Comparison of ENCODE assay signal across 8 cellular contexts in the genomic region with DNA sequence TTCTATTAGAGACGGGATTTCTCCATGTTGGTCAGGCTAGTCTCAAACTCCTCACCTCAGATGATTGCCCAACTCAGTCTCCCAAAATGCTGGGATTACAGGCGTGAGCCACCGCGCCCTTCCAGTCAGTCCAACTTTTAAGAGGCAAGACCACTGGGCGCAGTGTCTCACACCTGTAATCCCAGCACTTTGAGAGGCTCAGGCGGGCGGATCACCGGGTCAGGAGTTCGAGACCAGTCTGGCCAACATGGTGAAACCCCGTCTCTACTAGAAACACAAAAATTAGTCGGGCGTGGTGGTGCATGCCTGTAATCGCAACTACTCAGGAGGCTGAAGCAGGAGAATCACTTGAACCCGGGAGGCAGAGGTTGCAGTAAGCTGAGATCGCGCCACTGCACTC. TPM values are rescaled to one million over a fixed set of nuclear protein-coding genes. Genes with fewer than 3 reads are reported as not detected.
DNase-seq lines count a peak whose midpoint lies in the region; ATAC-seq and TF ChIP-seq lines count a peak whose summit lies in the region.
"Not testable (repeated sequence)": the region's sequence is repeated elsewhere in the genome, so short reads cannot be mapped to it uniquely, and the experiment has no call there.

No MANE protein-coding gene starts in this region.

- H3K4me2 ChIP-seq in IMR-90 (ENCODE audit: low read depth, low read length): peak overlapping the region; percentile 91
- H3K4me2 ChIP-seq in neural progenitor cell: peak overlapping the region; percentile 64

- peaks cover 39% of the 10 kb centered on the region for H3K36me3 Mint-ChIP-seq in CD8-positive, alpha-beta T cell
- H3K36me3 Mint-ChIP-seq in T-helper 17 cell (ENCODE audit: low read depth): not testable (repeated sequence)
- H3K36me3 Mint-ChIP-seq in activated naive CD4-positive, alpha-beta T cell treated with anti-CD3 and anti-CD28 coated beads, Interleukin-2, amount 50 U/mL, for 72 hours: peaks cover 16 to 26% of the 10 kb centered on the region in 2 donors
- H3K36me3 Mint-ChIP-seq in dendritic cell treated with granulocyte-macrophage colony-stimulating factor and Interleukin-4, amounts not matched to agents 40 ng/mL and 50 ng/mL, for 4 days (ENCODE audit: low read depth): peaks cover 70% of the 10 kb centered on the region
- peaks cover 10% of the 10 kb centered on the region for H3K36me3 Mint-ChIP-seq in neural progenitor cell
- peaks cover 23% of the 10 kb centered on the region for H3K36me3 Mint-ChIP-seq in type B pancreatic cell

- not testable (repeated sequence) for H2BK15ac ChIP-seq in IMR-90 (ENCODE audit: low read depth, low read length)

- H4K5ac ChIP-seq in IMR-90 (ENCODE audit: low read depth, low read length): not testable (repeated sequence)

- not testable (repeated sequence) for H2AFZ ChIP-seq in IMR-90 (replicated peaks; ENCODE audit: low read length, poor library complexity); neural progenitor cell (replicated peaks)

- not testable (repeated sequence) for H3K14ac ChIP-seq in IMR-90 (replicated peaks; ENCODE audit: low read depth, low read length)

- H3K9ac ChIP-seq in IMR-90 (ENCODE audit: low read depth, low read length); neural progenitor cell: not testable (repeated sequence)
- H3K9ac ChIP-seq in iPS-15b (ENCODE audit: low read depth, low read length): peak overlapping the region; percentile 61

- peaks cover 21% of the 10 kb centered on the region for H3F3A ChIP-seq in neural progenitor cell (ENCODE audit: low read depth)

- dilution Hi-C loops in IMR-90 (cut with HindIII; ENCODE audit: low sequenced_read_pairs, unreplicated experiment): not testable (repeated sequence)

- CTCF ChIA-PET in CD8-positive, alpha-beta T cell (lab: Charles Lee): interaction anchor here (1.3 to 5.0 kb wide), 3 partner anchors 9 to 50 kb away, joined by 3 to 41 read pairs (median 4); no protein-coding TSS in a partner anchor
- CTCF ChIA-PET in IMR-90 (lab: Yijun Ruan, JAX): not testable (repeated sequence)

- H2BK5ac ChIP-seq in IMR-90 (ENCODE audit: low read depth, low read length, poor library complexity, severe bottlenecking): not testable (repeated sequence)

- H3K9me3 Mint-ChIP-seq in CD8-positive, alpha-beta T cell; activated naive CD4-positive, alpha-beta T cell treated with anti-CD3 and anti-CD28 coated beads, Interleukin-2, amount 50 U/mL, for 72 hours; dendritic cell treated with granulocyte-macrophage colony-stimulating factor and Interleukin-4, amounts not matched to agents 40 ng/mL and 50 ng/mL, for 4 days; neural progenitor cell; type B pancreatic cell: not testable (repeated sequence)

- WGBS in IMR-90 (ENCODE audit: extremely low coverage in 2 of 2, insufficient read length in 1 of 2), 2 experiments: 97% methylated on average over 4 of the region's 16 CpGs; no CpG with 5 or more reads in 1 of the 2 experiments

- not testable (repeated sequence) for H2BK120ac ChIP-seq in IMR-90 (ENCODE audit: low read depth, low read length)

- H4K8ac ChIP-seq in IMR-90 (ENCODE audit: low read depth in 2 of 2, low read length in 2 of 2): not testable (repeated sequence)

- in situ Hi-C loops in IMR-90 (cut with MboI; ENCODE audit: low sequenced_read_pairs): loop anchor here (5.0 kb wide), 1 partner anchor 48 kb away; no protein-coding TSS in a partner anchor

- H4K91ac ChIP-seq in IMR-90 (ENCODE audit: insufficient read depth, low read depth, low read length): not testable (repeated sequence)

- H3K27me3 Mint-ChIP-seq in CD8-positive, alpha-beta T cell (ENCODE audit: low read depth); T-helper 17 cell; dendritic cell treated with granulocyte-macrophage colony-stimulating factor and Interleukin-4, amounts not matched to agents 40 ng/mL and 50 ng/mL, for 4 days; neural progenitor cell (ENCODE audit: insufficient read depth, low read depth): not testable (repeated sequence)
- H3K27me3 Mint-ChIP-seq in type B pancreatic cell: peaks cover 14% of the 10 kb centered on the region

- H3K4me1 ChIP-seq in CD8-positive, alpha-beta T cell (ENCODE audit: insufficient read depth, low read length): peaks cover 15% of the 10 kb centered on the region
- H3K4me1 ChIP-seq in IMR-90 (ENCODE audit: control insufficient read depth, insufficient read depth, low read length): peaks cover 15% of the 10 kb centered on the region
- H3K4me1 ChIP-seq in iPS-15b (ENCODE audit: control insufficient read depth, insufficient read depth, low read length): not testable (repeated sequence)
- peaks cover 18% of the 10 kb centered on the region for H3K4me1 ChIP-seq in neural progenitor cell

- POLR2A ChIA-PET in CD8-positive, alpha-beta T cell (lab: Charles Lee): interaction anchor here (2.7 to 3.4 kb wide), 2 partner anchors 8 to 31 kb away, joined by 18 to 28 read pairs; a partner anchor contains a TSS
- POLR2A ChIA-PET in IMR-90 (lab: Charles Lee; ENCODE audit: unreplicated experiment): interaction anchor here (0.6 kb wide), 2 partner anchors 59 to 609 kb away, joined by 3 to 5 read pairs; no protein-coding TSS in a partner anchor

- ATAC-seq in CD8-positive, alpha-beta T cell; IMR-90 (ENCODE audit: low read depth); T-helper 17 cell; activated naive CD4-positive, alpha-beta T cell treated with anti-CD3 and anti-CD28 coated beads, Interleukin-2, amount 50 U/mL, for 72 hours: not testable (repeated sequence)

- H3K27ac ChIP-seq in CD8-positive, alpha-beta T cell (ENCODE audit: low read depth, low read length); IMR-90 (ENCODE audit: insufficient read depth, low read length); neural progenitor cell: not testable (repeated sequence)

- H3K4ac ChIP-seq in IMR-90 (ENCODE audit: low read depth, low read length): not testable (repeated sequence)

- not testable (repeated sequence) for H3K9me3 ChIP-seq in CD8-positive, alpha-beta T cell (ENCODE audit: low read length); IMR-90 (ENCODE audit: control insufficient read depth, insufficient read depth, low read length); T-helper 17 cell (ENCODE audit: control insufficient read depth, low read length, poor library complexity, severe bottlenecking); iPS-15b (ENCODE audit: control insufficient read depth, insufficient read depth, low read length); neural progenitor cell (ENCODE audit: low read depth)

- not testable (repeated sequence) for BruUV-seq in IMR-90 (replicated peaks; lab: Mats Ljungman, UMichigan)

- not testable (repeated sequence) for H3K23ac ChIP-seq in IMR-90 (ENCODE audit: low read depth, low read length)

- not testable (repeated sequence) for TF ChIP-seq POLR2A in IMR-90 (IDR thresholded peaks at IDR 0.05; ENCODE audit: low read depth, low read length)

- H3K9me1 ChIP-seq in IMR-90 (ENCODE audit: insufficient read depth, low read length): not testable (repeated sequence)

- peaks cover 13% of the 10 kb centered on the region for H3K36me3 ChIP-seq in CD8-positive, alpha-beta T cell (ENCODE audit: insufficient read depth, low read length)
- H3K36me3 ChIP-seq in IMR-90 (ENCODE audit: control insufficient read depth, insufficient read depth, low read length): peaks cover 25% of the 10 kb centered on the region
- peaks cover 31% of the 10 kb centered on the region for H3K36me3 ChIP-seq in iPS-15b (ENCODE audit: control insufficient read depth, insufficient read depth, low read length)
- H3K36me3 ChIP-seq in neural progenitor cell: not testable (repeated sequence)

- H3K27ac Mint-ChIP-seq in CD8-positive, alpha-beta T cell: peak overlapping the region; percentile 66
- H3K27ac Mint-ChIP-seq in T-helper 17 cell: peak overlapping the region; percentile 94
- peak overlapping the region; percentile 90 to 98 for H3K27ac Mint-ChIP-seq in activated naive CD4-positive, alpha-beta T cell treated with anti-CD3 and anti-CD28 coated beads, Interleukin-2, amount 50 U/mL, for 72 hours
- H3K27ac Mint-ChIP-seq in dendritic cell treated with granulocyte-macrophage colony-stimulating factor and Interleukin-4, amounts not matched to agents 40 ng/mL and 50 ng/mL, for 4 days: peak overlapping the region; percentile 98
- H3K27ac Mint-ChIP-seq in neural progenitor cell: not testable (repeated sequence)
- peak overlapping the region; percentile 66 for H3K27ac Mint-ChIP-seq in type B pancreatic cell

- H3K18ac ChIP-seq in IMR-90 (ENCODE audit: low read depth, low read length): not testable (repeated sequence)

- not testable (repeated sequence) for H3K27me3 ChIP-seq in CD8-positive, alpha-beta T cell (ENCODE audit: insufficient read depth, low read length); IMR-90 (ENCODE audit: control insufficient read depth, insufficient read depth, low read length); iPS-15b (ENCODE audit: control insufficient read depth, insufficient read depth, low read length); neural progenitor cell

- peaks cover 26% of the 10 kb centered on the region for H3K4me1 Mint-ChIP-seq in CD8-positive, alpha-beta T cell (ENCODE audit: low read depth)
- H3K4me1 Mint-ChIP-seq in T-helper 17 cell (peaks cover 32% of the 10 kb centered on the region), neural progenitor cell (peaks cover 21% of the 10 kb centered on the region), type B pancreatic cell (ENCODE audit: unreplicated experiment) (peaks cover 30% of the 10 kb centered on the region)
- H3K4me1 Mint-ChIP-seq in dendritic cell treated with granulocyte-macrophage colony-stimulating factor and Interleukin-4, amounts not matched to agents 40 ng/mL and 50 ng/mL, for 4 days (ENCODE audit: low read depth): peaks cover 64% of the 10 kb centered on the region

- H3K79me1 ChIP-seq in IMR-90 (ENCODE audit: low read depth in 1 of 2, low read length in 2 of 2): peaks cover 11 to 43% of the 10 kb centered on the region in 2 experiments

- intact Hi-C loops in CD8-positive, alpha-beta T cell (cut with DNase I, micrococcal nuclease): loop anchor here in 1 of 2 experiments (2.0 kb wide), 2 partner anchors 19 to 51 kb away; a partner anchor contains a TSS
- intact Hi-C loops in IMR-90 (cut with micrococcal nuclease): loop anchor here (5.0 kb wide), 1 partner anchor 363 kb away; no protein-coding TSS in a partner anchor
- intact Hi-C loops in dendritic cell treated with granulocyte-macrophage colony-stimulating factor and Interleukin-4, amounts not matched to agents 40 ng/mL and 50 ng/mL, for 4 days (cut with micrococcal nuclease): loop anchor here (2.0 kb wide), 1 partner anchor 31 kb away; a partner anchor contains a TSS

- H3K4me3 Mint-ChIP-seq in CD8-positive, alpha-beta T cell: peak overlapping the region; percentile 94
- H3K4me3 Mint-ChIP-seq in T-helper 17 cell (peak overlapping the region; percentile 92), neural progenitor cell (peak overlapping the region; percentile 90), type B pancreatic cell (peak overlapping the region; percentile 90)
- peak overlapping the region; percentile 95 for H3K4me3 Mint-ChIP-seq in dendritic cell treated with granulocyte-macrophage colony-stimulating factor and Interleukin-4, amounts not matched to agents 40 ng/mL and 50 ng/mL, for 4 days

- H2AK5ac ChIP-seq in IMR-90 (ENCODE audit: low read depth, low read length): not testable (repeated sequence)

- not testable (repeated sequence) for H2BK20ac ChIP-seq in IMR-90 (ENCODE audit: low read depth, low read length)

- not testable (repeated sequence) for TF ChIP-seq CTCF in CD8-positive, alpha-beta T cell (IDR thresholded peaks at IDR 0.05); IMR-90 (conservative IDR thresholded peaks at IDR 0.05; ENCODE audit: low read depth, low read length); neural progenitor cell (IDR thresholded peaks at IDR 0.05); type B pancreatic cell (conservative IDR thresholded peaks at IDR 0.05)

- H3K56ac ChIP-seq in IMR-90 (ENCODE audit: extremely low read depth, insufficient read depth, low read length): not testable (repeated sequence)

- DNase-seq in CD8-positive, alpha-beta T cell; IMR-90; T-helper 17 cell; activated naive CD4-positive, alpha-beta T cell treated with anti-CD3 and anti-CD28 coated beads, Interleukin-2, amount 50 U/mL, for 72 hours (ENCODE audit: low spot score in 2 of 2); neural progenitor cell (ENCODE audit: low spot score); type B pancreatic cell (ENCODE audit: extremely low spot score, unreplicated experiment): not testable (repeated sequence)

- peaks cover 56% of the 10 kb centered on the region for H4K20me1 ChIP-seq in IMR-90 (ENCODE audit: insufficient read depth, low read length)
- peaks cover 34% of the 10 kb centered on the region for H4K20me1 ChIP-seq in neural progenitor cell (ENCODE audit: low read depth)

- not testable (repeated sequence) for H3K4me3 ChIP-seq in CD8-positive, alpha-beta T cell (ENCODE audit: low read depth, low read length)
- H3K4me3 ChIP-seq in IMR-90 (ENCODE audit: insufficient read depth, low read depth, low read length) (0 out of 2 replicates have a peak overlapping the region, but pooled peaks have one; percentile 8), iPS-15b (ENCODE audit: low read depth, low read length) (peak overlapping the region; percentile 96), neural progenitor cell (peak overlapping the region; percentile 4)

- not testable (repeated sequence) for TF ChIP-seq RAD21 in IMR-90 (IDR thresholded peaks at IDR 0.05; ENCODE audit: low read length)

- peaks cover 64% of the 10 kb centered on the region for H3K79me2 ChIP-seq in neural progenitor cell (ENCODE audit: low read depth)

- H2AK9ac ChIP-seq in IMR-90 (replicated peaks; ENCODE audit: low read depth, low read length, poor library complexity): not testable (repeated sequence)

RNA-seq across cellular contexts. Expression of a gene that starts 1.9 kb away (rescaled TPM):
- 10 to 100 TPM; 20.4 to 27.0 TPM for total RNA-seq in CD8-positive, alpha-beta T cell
- total RNA-seq in IMR-90 (2012; rRNA removed) (875 and 883 TPM in 2 replicates), T-helper 17 cell (10 to 100 TPM; 55.0 to 69.2 TPM), neural progenitor cell (ENCODE audit: low replicate concordance) (477 and 653 TPM in 2 replicates), type B pancreatic cell (ENCODE audit: low replicate concordance) (255 and 335 TPM in 2 replicates)
- 530 and 612 TPM in 2 replicates for polyA plus RNA-seq in IMR-90 (2012; rRNA removed)
- polyA plus RNA-seq in IMR-90 (2012; cell fraction: cytosol; rRNA removed): 215 and 360 TPM in 2 replicates
- polyA plus RNA-seq in IMR-90 (2012; cell fraction: nucleus; rRNA removed; ENCODE audit: low replicate concordance): 38.8 and 276 TPM in 2 replicates
- total RNA-seq in activated naive CD4-positive, alpha-beta T cell treated with anti-CD3 and anti-CD28 coated beads, Interleukin-2, amount 50 U/mL, for 72 hours: 100 to 1,000 TPM; 577 to 596 TPM

RNA-seq across cellular contexts. Expression of a gene that starts 19.7 kb away (rescaled TPM):
- total RNA-seq in CD8-positive, alpha-beta T cell: under 1 TPM; 0.14 to 0.30 TPM
- total RNA-seq in IMR-90 (2012; rRNA removed) (5.2 and 6.4 TPM in 2 replicates), T-helper 17 cell (1 to 10 TPM in 1 of 2 donors, under 1 TPM in 1; 0.68 to 2.2 TPM), neural progenitor cell (ENCODE audit: low replicate concordance) (3.1 and 5.8 TPM in 2 replicates), type B pancreatic cell (ENCODE audit: low replicate concordance) (8.0 and 12.7 TPM in 2 replicates)
- polyA plus RNA-seq in IMR-90 (2012; rRNA removed): 2.8 and 4.1 TPM in 2 replicates
- 3.2 and 3.3 TPM in 2 replicates for polyA plus RNA-seq in IMR-90 (2012; cell fraction: cytosol; rRNA removed)
- polyA plus RNA-seq in IMR-90 (2012; cell fraction: nucleus; rRNA removed; ENCODE audit: low replicate concordance): 1.3 and 2.0 TPM in 2 replicates
- 1 to 10 TPM; 2.0 to 6.4 TPM for total RNA-seq in activated naive CD4-positive, alpha-beta T cell treated with anti-CD3 and anti-CD28 coated beads, Interleukin-2, amount 50 U/mL, for 72 hours

RNA-seq across cellular contexts. Expression of a gene that starts 19.9 kb away (rescaled TPM):
- 1 to 10 TPM; 3.9 to 4.7 TPM for total RNA-seq in CD8-positive, alpha-beta T cell
- total RNA-seq in IMR-90 (2012; rRNA removed) (0.28 and 0.54 TPM in 2 replicates), T-helper 17 cell (under 1 TPM; 0.63 to 0.99 TPM), neural progenitor cell (ENCODE audit: low replicate concordance) (1.7 TPM in 2 replicates), type B pancreatic cell (ENCODE audit: low replicate concordance) (1.0 and 2.0 TPM in 2 replicates)
- polyA plus RNA-seq in IMR-90 (2012; rRNA removed): 0.89 and 1.0 TPM in 2 replicates
- 0.75 and 1.0 TPM in 2 replicates for polyA plus RNA-seq in IMR-90 (2012; cell fraction: cytosol; rRNA removed)
- 0.99 and 1.0 TPM in 2 replicates for polyA plus RNA-seq in IMR-90 (2012; cell fraction: nucleus; rRNA removed; ENCODE audit: low replicate concordance)
- 1 to 10 TPM; 2.6 to 4.9 TPM for total RNA-seq in activated naive CD4-positive, alpha-beta T cell treated with anti-CD3 and anti-CD28 coated beads, Interleukin-2, amount 50 U/mL, for 72 hours

RNA-seq across cellular contexts. Expression of a gene that starts 28.8 kb away (rescaled TPM):
- 1 to 10 TPM; 4.6 to 5.8 TPM for total RNA-seq in CD8-positive, alpha-beta T cell
- total RNA-seq in IMR-90 (2012; rRNA removed) (0.83 and 0.90 TPM in 2 replicates), T-helper 17 cell (1 to 10 TPM; 4.9 to 6.5 TPM), neural progenitor cell (ENCODE audit: low replicate concordance) (10.5 and 14.9 TPM in 2 replicates), type B pancreatic cell (ENCODE audit: low replicate concordance) (6.7 and 7.9 TPM in 2 replicates)
- polyA plus RNA-seq in IMR-90 (2012; rRNA removed): 1.1 and 1.3 TPM in 2 replicates
- 0.62 and 1.1 TPM in 2 replicates for polyA plus RNA-seq in IMR-90 (2012; cell fraction: cytosol; rRNA removed)
- polyA plus RNA-seq in IMR-90 (2012; cell fraction: nucleus; rRNA removed; ENCODE audit: low replicate concordance): 2.0 and 2.1 TPM in 2 replicates
- 10 to 100 TPM in 1 of 2 donors, 1 to 10 TPM in 1; 4.5 to 12.9 TPM for total RNA-seq in activated naive CD4-positive, alpha-beta T cell treated with anti-CD3 and anti-CD28 coated beads, Interleukin-2, amount 50 U/mL, for 72 hours

RNA-seq across cellular contexts. Expression of a gene that starts 30.9 kb away (rescaled TPM):
- 10 to 100 TPM; 27.2 to 31.9 TPM for total RNA-seq in CD8-positive, alpha-beta T cell
- total RNA-seq in IMR-90 (2012; rRNA removed) (122 and 151 TPM in 2 replicates), T-helper 17 cell (10 to 100 TPM; 44.0 to 57.0 TPM), neural progenitor cell (ENCODE audit: low replicate concordance) (129 and 167 TPM in 2 replicates), type B pancreatic cell (ENCODE audit: low replicate concordance) (179 and 185 TPM in 2 replicates)
- polyA plus RNA-seq in IMR-90 (2012; rRNA removed): 141 and 144 TPM in 2 replicates
- polyA plus RNA-seq in IMR-90 (2012; cell fraction: cytosol; rRNA removed): 162 and 164 TPM in 2 replicates
- polyA plus RNA-seq in IMR-90 (2012; cell fraction: nucleus; rRNA removed; ENCODE audit: low replicate concordance): 137 and 158 TPM in 2 replicates
- total RNA-seq in activated naive CD4-positive, alpha-beta T cell treated with anti-CD3 and anti-CD28 coated beads, Interleukin-2, amount 50 U/mL, for 72 hours: 100 to 1,000 TPM; 153 to 177 TPM
